28 cellular contexts compared by ENCODE assay signal in the genomic region with DNA sequence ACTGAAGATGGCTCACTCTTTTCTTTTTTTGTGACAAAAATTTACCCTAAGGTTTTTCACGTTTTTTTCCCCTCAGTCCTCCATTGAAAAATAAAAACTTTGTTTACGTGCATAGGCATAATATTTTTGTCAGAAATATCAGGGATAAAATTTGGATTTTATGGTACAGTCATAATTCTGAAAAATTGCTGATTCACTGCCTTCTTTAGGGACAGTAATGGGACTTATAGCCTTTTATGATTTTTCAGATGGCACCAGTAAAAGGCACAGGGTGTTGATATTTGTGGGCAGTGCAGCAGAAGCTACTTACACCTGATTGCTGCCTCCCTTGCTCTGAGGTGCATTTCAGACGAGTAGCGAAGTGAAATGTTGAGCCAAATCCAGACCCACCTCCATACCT.
"Had no signal": no experiment of that assay in that cellular context is flagged by ENCODE, and none has a peak within 500 bp of the region (broad histone marks: within the 10 kb centered on the region; RNA-seq: fewer than 3 reads in every experiment).

No MANE protein-coding gene starts in this region.

- ATAC-seq: left colon; naive thymus-derived CD8-positive, alpha-beta T cell; stimulated activated naive B cell treated with anti-CD40 and anti-IgM and Interleukin-4, amounts not matched to agents 10 μg/mL and 1 μg/mL and 100 μg/mL, for 72 hours had no signal

- H3K27me3 ChIP-seq: brain microvascular endothelial cell, esophagus squamous epithelium, stomach, suprapubic skin, tibial artery had no signal

- H3K36me3 Mint-ChIP-seq: activated naive CD4-positive, alpha-beta T cell treated with anti-CD3 and anti-CD28 coated beads, Interleukin-2, amount 10 ng/mL, durations not matched to agents 7 days and 5 days; naive thymus-derived CD8-positive, alpha-beta T cell had no signal

- H3K27me3 Mint-ChIP-seq: activated naive CD8-positive, alpha-beta T cell treated with anti-CD3 and anti-CD28 coated beads, Interleukin-2, amount 10 ng/mL, durations not matched to agents 7 days and 5 days; central memory CD8-positive, alpha-beta T cell; memory B cell; stimulated activated naive B cell treated with anti-CD40 and anti-IgM and Interleukin-4, amounts not matched to agents 10 μg/mL and 1 μg/mL and 100 μg/mL, for 72 hours had no signal

- H3K36me3 ChIP-seq: brain microvascular endothelial cell, esophagus squamous epithelium had no signal

- H3K27ac ChIP-seq: brain microvascular endothelial cell, tibial artery had no signal

- H3K4me3 Mint-ChIP-seq: activated naive CD4-positive, alpha-beta T cell treated with anti-CD3 and anti-CD28 coated beads, Interleukin-2, amount 10 ng/mL, durations not matched to agents 7 days and 5 days; activated naive CD8-positive, alpha-beta T cell treated with anti-CD3 and anti-CD28 coated beads, Interleukin-2, amount 10 ng/mL, durations not matched to agents 7 days and 5 days; activated T-helper 1 cell treated with anti-CD3 and anti-CD28 coated beads, Interleukin-12 subunit alpha, Interleukin-12 subunit beta, Interleukin-2, Interleukin-4 antibody, amounts not matched to agents 30 ng/mL and 10 ng/mL and 1 ng/mL, durations not matched to agents 14 hours and 24 hours and 36 hours; central memory CD8-positive, alpha-beta T cell; memory B cell; naive thymus-derived CD8-positive, alpha-beta T cell; stimulated activated naive B cell treated with anti-CD40 and anti-IgM and Interleukin-4, amounts not matched to agents 10 μg/mL and 1 μg/mL and 100 μg/mL, for 72 hours; T-helper 2 cell treated with Interferon-gamma antibody and Interleukin-4, amounts not matched to agents 5 μg/mL and 100 μg/mL, for 36 hours had no signal

- DNase-seq: activated CD4-positive, alpha-beta T cell treated with anti-CD3 and anti-CD28 coated beads for 48 hours; activated CD4-positive, alpha-beta T cell treated with anti-CD3 and anti-CD28 coated beads, Interleukin-2, amount 50 U/mL, for 48 hours; activated CD4-positive, CD25-positive, alpha-beta regulatory T cell; activated CD8-positive, alpha-beta memory T cell treated with anti-CD3 and anti-CD28 coated beads, Interleukin-2, amount 50 U/mL, for 4 hours; activated effector memory CD4-positive, alpha-beta T cell treated with anti-CD3 and anti-CD28 coated beads, Interleukin-2, amount 50 U/mL, for 16 hours; activated naive CD4-positive, alpha-beta T cell treated with anti-CD3 and anti-CD28 coated beads, Interleukin-2, amount 10 ng/mL, durations not matched to agents 7 days and 5 days; activated naive CD8-positive, alpha-beta T cell treated with anti-CD3 and anti-CD28 coated beads, Interleukin-2, amount 10 ng/mL, durations not matched to agents 7 days and 5 days; activated T-cell treated with anti-CD3 and anti-CD28 coated beads, Interleukin-2, amount 50 U/mL, for 1 hour; brain microvascular endothelial cell; dermis blood vessel endothelial cell; effector CD4-positive, alpha-beta T cell; esophagus squamous epithelium; hippocampal formation; kidney; left colon; naive thymus-derived CD8-positive, alpha-beta T cell; retina; stimulated activated CD4-positive, alpha-beta T cell treated with anti-CD3 and anti-CD28 coated beads, Interleukin-15, amount 100 ng/mL, for 24 hours; stimulated activated CD4-positive, alpha-beta T cell treated with anti-CD3 and anti-CD28 coated beads, Interleukin-2, amount 100 ng/mL, for 24 hours; stimulated activated naive B cell treated with anti-CD40 and anti-IgM and Interleukin-4, amounts not matched to agents 10 μg/mL and 1 μg/mL and 100 μg/mL, for 72 hours; stomach; T-helper 1 cell; tibial artery had no signal

- H3K9me3 Mint-ChIP-seq: activated naive CD4-positive, alpha-beta T cell treated with anti-CD3 and anti-CD28 coated beads, Interleukin-2, amount 10 ng/mL, durations not matched to agents 7 days and 5 days; activated naive CD8-positive, alpha-beta T cell treated with anti-CD3 and anti-CD28 coated beads, Interleukin-2, amount 10 ng/mL, durations not matched to agents 7 days and 5 days; activated T-helper 1 cell treated with anti-CD3 and anti-CD28 coated beads, Interleukin-12 subunit alpha, Interleukin-12 subunit beta, Interleukin-2, Interleukin-4 antibody, amounts not matched to agents 30 ng/mL and 10 ng/mL and 1 ng/mL, durations not matched to agents 14 hours and 24 hours and 36 hours; central memory CD8-positive, alpha-beta T cell; memory B cell; naive thymus-derived CD8-positive, alpha-beta T cell; stimulated activated naive B cell treated with anti-CD40 and anti-IgM and Interleukin-4, amounts not matched to agents 10 μg/mL and 1 μg/mL and 100 μg/mL, for 72 hours; T-helper 2 cell treated with Interferon-gamma antibody and Interleukin-4, amounts not matched to agents 5 μg/mL and 100 μg/mL, for 36 hours had no signal

- H3K4me3 ChIP-seq: esophagus squamous epithelium, stomach, suprapubic skin, tibial artery had no signal

- H3K27ac Mint-ChIP-seq: activated naive CD4-positive, alpha-beta T cell treated with anti-CD3 and anti-CD28 coated beads, Interleukin-2, amount 10 ng/mL, durations not matched to agents 7 days and 5 days; activated T-helper 1 cell treated with anti-CD3 and anti-CD28 coated beads, Interleukin-12 subunit alpha, Interleukin-12 subunit beta, Interleukin-2, Interleukin-4 antibody, amounts not matched to agents 30 ng/mL and 10 ng/mL and 1 ng/mL, durations not matched to agents 14 hours and 24 hours and 36 hours; memory B cell; naive thymus-derived CD8-positive, alpha-beta T cell; stimulated activated naive B cell treated with anti-CD40 and anti-IgM and Interleukin-4, amounts not matched to agents 10 μg/mL and 1 μg/mL and 100 μg/mL, for 72 hours; T-helper 2 cell treated with Interferon-gamma antibody and Interleukin-4, amounts not matched to agents 5 μg/mL and 100 μg/mL, for 36 hours had no signal

- H3K9me3 ChIP-seq: esophagus squamous epithelium, stomach, suprapubic skin, tibial artery had no signal
